10 cellular contexts compared by ENCODE assay signal in genomic region chr19:13920940-13921744, GRCh38. TPM values are rescaled to one million over a fixed set of nuclear protein-coding genes. Genes with fewer than 3 reads are reported as not detected.
DNase-seq lines count a peak whose midpoint lies in the region; ATAC-seq and TF ChIP-seq lines count a peak whose summit lies in the region.
"Had no signal": no experiment of that assay in that cellular context is flagged by ENCODE, and none has a peak within 500 bp of the region (broad histone marks: within the 10 kb centered on the region; RNA-seq: fewer than 3 reads in every experiment).

No MANE protein-coding gene starts in this region.

- no peak overlapping the region for H3K4me2 ChIP-seq in osteoblast (ENCODE audit: insufficient read depth, low read length)
- H3K4me2 ChIP-seq: KMS-11 had no signal

- no peak overlapping the region for H2AFZ ChIP-seq in osteoblast (ENCODE audit: low read length)

- H3K27ac Mint-ChIP-seq in HFFc6: peak overlapping the region; percentile 66

- H3K79me2 ChIP-seq in osteoblast (ENCODE audit: insufficient read depth, low read length): no peaks in the 10 kb centered on the region

- no peaks in the 10 kb centered on the region for H3K4me1 ChIP-seq in osteoblast (ENCODE audit: insufficient read depth, low read length)
- H3K4me1 ChIP-seq in aorta (ENCODE audit: control insufficient read depth in 1 of 2, insufficient read depth in 2 of 2, low read length in 2 of 2): no peaks in the 10 kb centered on the region

- no peak overlapping the region for H3K4me3 Mint-ChIP-seq in HFFc6

- intact Hi-C loops in aorta (cut with DNase I): no loop called here

- H3K36me3 Mint-ChIP-seq in HFFc6 (ENCODE audit: low read depth): peaks cover 39% of the 10 kb centered on the region

- H3K4me1 Mint-ChIP-seq in HFFc6 (ENCODE audit: low read depth): no peaks in the 10 kb centered on the region

- H3K9me3 Mint-ChIP-seq in HFFc6: peaks cover 5% of the 10 kb centered on the region; the same call in 1 of the 2 replicates

- H3K36me3 ChIP-seq in osteoblast (ENCODE audit: insufficient read depth, low read length) (peaks cover 41% of the 10 kb centered on the region), aorta (ENCODE audit: control insufficient read depth in 1 of 2, insufficient read depth in 2 of 2, low read length in 1 of 2) (peaks cover 0 to 15% of the 10 kb centered on the region in 2 donors)

- H3K27me3 ChIP-seq in osteoblast (ENCODE audit: insufficient read depth, low read length) (no peaks in the 10 kb centered on the region), aorta (ENCODE audit: control insufficient read depth in 1 of 2, insufficient read depth in 2 of 2, low read length in 1 of 2) (no peaks in the 10 kb centered on the region)

- H4K20me1 ChIP-seq in osteoblast (ENCODE audit: insufficient read depth, low read length): no peaks in the 10 kb centered on the region

- ATAC-seq in HG02678 (IDR thresholded peaks at IDR 0.05; ENCODE audit: unreplicated experiment): no peak
- ATAC-seq in aorta (ENCODE audit: low FRiP score): no peak
- ATAC-seq in GM21526 (IDR thresholded peaks at IDR 0.05; ENCODE audit: low FRiP score, unreplicated experiment): no peak

- H3K27me3 Mint-ChIP-seq in HFFc6 (ENCODE audit: insufficient read depth): no peaks in the 10 kb centered on the region; the same call in none of the 2 replicates

- 83 to 85% methylated on average over 2 of the region's 2 CpGs for WGBS in aorta, 2 donors

- no peak overlapping the region for H3K27ac ChIP-seq in RWPE1
- H3K27ac ChIP-seq in osteoblast (ENCODE audit: low read depth, low read length): no peak overlapping the region
- H3K27ac ChIP-seq in aorta (ENCODE audit: low read depth in 1 of 2, low read length in 2 of 2): no peak overlapping the region
- H3K27ac ChIP-seq: KMS-11 had no signal

- H3K9me3 ChIP-seq in osteoblast (ENCODE audit: low read depth, low read length): no peaks in the 10 kb centered on the region
- H3K9me3 ChIP-seq in aorta (ENCODE audit: control insufficient read depth, low read length): no peaks in the 10 kb centered on the region

- POLR2A ChIA-PET in RWPE1 (lab: Yijun Ruan, JAX; ENCODE audit: low non-redundant PET): no interaction called here

- CTCF ChIA-PET in RWPE1 (lab: Yijun Ruan, JAX): no interaction called here

- H3K4me3 ChIP-seq in osteoblast (ENCODE audit: insufficient read depth, low read length): no peak overlapping the region
- no peak overlapping the region for H3K4me3 ChIP-seq in aorta (ENCODE audit: low read length in 2 of 2)

- TF ChIP-seq CTCF in HFFc6 (IDR thresholded peaks at IDR 0.05) (no peak), RWPE1 (conservative IDR thresholded peaks at IDR 0.05; ENCODE audit: low read depth) (no peak), osteoblast (IDR thresholded peaks at IDR 0.05; ENCODE audit: extremely low read depth, low read depth, low read length) (no peak)

- DNase-seq in DMS 273 (lab: John Stamatoyannopoulos, UW; ENCODE audit: unreplicated experiment) (peak; percentile 80), HFFc6 (peak; percentile 28), RWPE1 (ENCODE audit: low spot score) (peak; percentile 53), osteoblast (ENCODE audit: insufficient read length, low spot score, missing footprints) (peak; percentile 90), aorta (no peak)
- peak; percentile 20 for DNase-seq in effector CD4-positive, alpha-beta T cell

RNA-seq across cellular contexts. Expression of gene CC2D1A, which starts 15.1 kb away (rescaled TPM):
- 10 to 100 TPM; 22.9 to 28.3 (median 25.5) TPM for total RNA-seq in HFFc6 (2021; fragmentation: NEBNext Ultra II Directional; extraction: Animal tissue kit (Norgen Biotek cat#: 25700))
- total RNA-seq in osteoblast: 19.2 and 22.4 TPM in 2 replicates
- total RNA-seq in aorta: 10 to 100 TPM; 26.9 to 37.2 TPM
- polyA plus RNA-seq in aorta: 10 to 100 TPM; 22.3 to 67.6 TPM

RNA-seq across cellular contexts. Expression of gene BRME1, which starts 15.2 kb away (rescaled TPM):
- under 1 TPM; 0.37 to 0.67 (median 0.55) TPM for total RNA-seq in HFFc6 (2021; fragmentation: NEBNext Ultra II Directional; extraction: Animal tissue kit (Norgen Biotek cat#: 25700))
- total RNA-seq in osteoblast (0.59 and 0.72 TPM in 2 replicates), aorta (1 to 10 TPM; 2.0 to 2.3 TPM)
- polyA plus RNA-seq in aorta: 1 to 10 TPM; 1.8 to 3.1 TPM

RNA-seq across cellular contexts. Expression of gene PODNL1, which starts 17.1 kb away (rescaled TPM):
- 10 to 100 TPM; 10.1 to 13.7 (median 12.2) TPM for total RNA-seq in HFFc6 (2021; fragmentation: NEBNext Ultra II Directional; extraction: Animal tissue kit (Norgen Biotek cat#: 25700))
- total RNA-seq in osteoblast: 4.0 and 6.5 TPM in 2 replicates
- 1 to 10 TPM; 4.3 to 9.8 TPM for total RNA-seq in aorta
- 10 to 100 TPM in 1 of 2 donors, 1 to 10 TPM in 1; 2.5 to 18.9 TPM for polyA plus RNA-seq in aorta

RNA-seq across cellular contexts. Expression of gene DCAF15, which starts 31.2 kb away (rescaled TPM):
- 10 to 100 TPM; 19.9 to 29.0 (median 26.5) TPM for total RNA-seq in HFFc6 (2021; fragmentation: NEBNext Ultra II Directional; extraction: Animal tissue kit (Norgen Biotek cat#: 25700))
- 11.5 and 11.9 TPM in 2 replicates for total RNA-seq in osteoblast
- 10 to 100 TPM; 21.8 to 25.3 TPM for total RNA-seq in aorta
- 10 to 100 TPM in 1 of 2 donors, 1 to 10 TPM in 1; 8.8 to 41.4 TPM for polyA plus RNA-seq in aorta

RNA-seq across cellular contexts. Expression of gene NANOS3, which starts 44.2 kb away (rescaled TPM):
- 1 to 10 TPM in 5 of 6 experiments, under 1 TPM in 1; 0.91 to 1.7 (median 1.4) TPM for total RNA-seq in HFFc6 (2021; fragmentation: NEBNext Ultra II Directional; extraction: Animal tissue kit (Norgen Biotek cat#: 25700))
- total RNA-seq in osteoblast (0.59 TPM in 1 of 2 replicates, not detected in the other), aorta (1 to 10 TPM in 1 of 2 donors, not detected in 1; 1.0 TPM)
- 1 to 10 TPM in 1 of 2 donors, not detected in 1; 2.5 TPM for polyA plus RNA-seq in aorta
- polyA plus RNA-seq: esophagus had no signal

Comparison
In these comparisons a context has a peak if more than half of its experiments do, and no peak if none do; other contexts are left out.
1. DNase-seq: peak in DMS 273 (single experiment), HFFc6 (single experiment), RWPE1 (single experiment), effector CD4-positive, alpha-beta T cell (single experiment) and osteoblast (single experiment); none in aorta (0 of 2).